Comparison of ENCODE assay signal across 23 cellular contexts in the genomic region with DNA sequence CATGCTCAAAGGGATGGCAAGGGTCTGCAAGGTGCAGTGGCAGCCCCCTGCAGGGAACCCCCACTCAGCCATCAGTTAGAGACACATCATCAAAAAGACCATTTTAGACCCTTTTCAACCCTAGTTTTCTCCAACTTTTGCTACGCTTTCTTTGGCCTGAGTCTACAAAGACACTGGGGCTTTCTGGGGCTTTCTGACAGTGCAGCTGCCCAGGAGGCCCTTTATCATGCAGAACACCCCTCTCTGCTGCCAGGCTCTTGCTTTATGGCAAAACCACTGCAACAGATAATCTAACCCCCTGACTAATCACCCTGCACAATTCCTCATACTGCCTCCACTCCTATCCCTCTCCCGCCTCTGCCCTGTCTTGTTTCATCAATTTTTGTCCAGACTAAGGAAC. TPM values are rescaled to one million over a fixed set of nuclear protein-coding genes. Genes with fewer than 3 reads are reported as not detected.
A peak's percentile ranks its signal among the peaks of the same experiment; 100 is the strongest.
DNase-seq lines count a peak whose midpoint lies in the region; ATAC-seq and TF ChIP-seq lines count a peak whose summit lies in the region.
"Had no signal": no experiment of that assay in that cellular context is flagged by ENCODE, and none has a peak within 500 bp of the region (broad histone marks: within the 10 kb centered on the region; RNA-seq: fewer than 3 reads in every experiment).

No MANE protein-coding gene starts in this region.

- no peaks in the 10 kb centered on the region for H3K27me3 Mint-ChIP-seq in CD4-positive, alpha-beta T cell
- H3K27me3 Mint-ChIP-seq in WTC11 (ENCODE audit: low read depth), result peaks cover 43% of the 10 kb centered on the region

- no peak for TF ChIP-seq CTCF in CD4-positive, alpha-beta T cell (IDR thresholded peaks at IDR 0.05)
- no peak for TF ChIP-seq CTCF in WTC11 (IDR thresholded peaks at IDR 0.05)

- peak overlapping the region; percentile 0 for H3K4me3 Mint-ChIP-seq in CD4-positive, alpha-beta T cell
- peak overlapping the region; percentile 0; the same call in 1 of the 2 replicates for H3K4me3 Mint-ChIP-seq in WTC11
- H3K4me3 Mint-ChIP-seq: B cell, CD14-positive monocyte had no signal

- no peak overlapping the region for H3K4me3 ChIP-seq in HAP-1
- H3K4me3 ChIP-seq: Peyer's patch had no signal

- no peaks in the 10 kb centered on the region for H3K36me3 Mint-ChIP-seq in CD4-positive, alpha-beta T cell (ENCODE audit: low read depth)
- no peaks in the 10 kb centered on the region for H3K36me3 Mint-ChIP-seq in WTC11
- H3K36me3 Mint-ChIP-seq: CD14-positive monocyte had no signal

- no peaks in the 10 kb centered on the region for H3K36me3 ChIP-seq in HAP-1 (replicated peaks)
- H3K36me3 ChIP-seq: Peyer's patch had no signal

- CTCF ChIA-PET in CD4-positive, alpha-beta T cell (lab: Charles Lee), result no interaction called here
- CTCF ChIA-PET in WTC11 (lab: Charles Lee), result interaction anchor here (1.0 to 1.2 kb wide), 2 partner anchors 13 to 113 kb away, joined by 3 read pairs; no protein-coding TSS in a partner anchor

- in situ Hi-C loops in HAP-1 (cut with MboI; ENCODE audit: low sequenced_read_pairs), result no loop called here

- POLR2A ChIA-PET in CD4-positive, alpha-beta T cell (lab: Charles Lee), result no interaction called here
- POLR2A ChIA-PET in WTC11 (lab: Charles Lee), result no interaction called here

- no peak for ATAC-seq in CD4-positive, alpha-beta T cell (ENCODE audit: poor library complexity)
- ATAC-seq in WTC11, result peak; percentile 31
- ATAC-seq in HG03342 (IDR thresholded peaks at IDR 0.05; ENCODE audit: unreplicated experiment), result no peak
- no peak for ATAC-seq in GM18861 (IDR thresholded peaks at IDR 0.05; ENCODE audit: unreplicated experiment)
- ATAC-seq: HCT116 had no signal

- DNase-seq in CD4-positive, alpha-beta T cell, result no peak
- DNase-seq in HAP-1 (ENCODE audit: low spot score in 2 of 2) (peak; percentile 36 to 48), WTC11 (ENCODE audit: low spot score) (peak; percentile 29), erythroblast (lab: John Stamatoyannopoulos, UW) (peak; percentile 65 to 83), NCI-H774 (lab: John Stamatoyannopoulos, UW) (no peak), activated T-cell treated with anti-CD3 and anti-CD28 coated beads for 4 hours (no peak)
- DNase-seq: EL; MM.1S; NCI-H1092 treated with DMSO at 0.1 percent for 48 hours; NCI-H1436 treated with DMSO at 0.1 percent for 48 hours; NCI-H2029 treated with DMSO at 0.1 percent for 48 hours; NCI-H226; NCI-H510A treated with DMSO at 0.1 percent for 48 hours; NCI-H748 treated with DMSO at 0.1 percent for 48 hours; NK-92 treated with Interleukin-12 subunit alpha and Interleukin-12 subunit beta, amount 100 ng/mL, for 24 hours; Peyer's patch had no signal

- no peak overlapping the region for H3K27ac Mint-ChIP-seq in CD4-positive, alpha-beta T cell
- no peak overlapping the region for H3K27ac Mint-ChIP-seq in WTC11
- H3K27ac Mint-ChIP-seq: B cell had no signal

- H3K27ac ChIP-seq in CD4-positive, alpha-beta T cell (ENCODE audit: low read depth, low read length), result no peak overlapping the region
- H3K27ac ChIP-seq: Peyer's patch had no signal

- H3K27me3 ChIP-seq in CD4-positive, alpha-beta T cell (ENCODE audit: control insufficient read depth, insufficient read depth, low read length), result no peaks in the 10 kb centered on the region
- H3K27me3 ChIP-seq in HAP-1 (ENCODE audit: low read depth), result no peaks in the 10 kb centered on the region
- H3K27me3 ChIP-seq: Peyer's patch had no signal

- H3K4me1 Mint-ChIP-seq in CD4-positive, alpha-beta T cell (ENCODE audit: low read depth), result peaks cover 13% of the 10 kb centered on the region
- H3K4me1 Mint-ChIP-seq in WTC11, result peaks cover 48% of the 10 kb centered on the region

- TF ChIP-seq POLR2A in erythroblast (IDR thresholded peaks at IDR 0.05; ENCODE audit: low read length), result no peak

- H3K9me3 ChIP-seq in CD4-positive, alpha-beta T cell (ENCODE audit: control insufficient read depth, low read length), result no peaks in the 10 kb centered on the region
- H3K9me3 ChIP-seq in HAP-1, result no peaks in the 10 kb centered on the region
- H3K9me3 ChIP-seq: Peyer's patch had no signal

- H3K9me3 Mint-ChIP-seq in CD4-positive, alpha-beta T cell, result no peaks in the 10 kb centered on the region
- no peaks in the 10 kb centered on the region for H3K9me3 Mint-ChIP-seq in WTC11
- H3K9me3 Mint-ChIP-seq: CD14-positive monocyte had no signal

- intact Hi-C loops in CD4-positive, alpha-beta T cell (cut with DNase I, micrococcal nuclease), result loop anchor here in 1 of 2 experiments (5.0 to 10.0 kb wide), 4 partner anchors 333 to 1488 kb away; a partner anchor contains a TSS

- no peaks in the 10 kb centered on the region for H3K4me1 ChIP-seq in HAP-1

TF ChIP-seq in WTC11, 78 proteins besides CTCF, POLR2A, EP300 and RAD21:
- TF ChIP-seq ZNF423 (CRISPR knock-in tag; IDR thresholded peaks at IDR 0.05) (peak; percentile 89), ZBTB21 (CRISPR knock-in tag; IDR thresholded peaks at IDR 0.05; ENCODE audit: borderline replicate concordance) (no peak)

RNA-seq across cellular contexts. Expression of a gene that starts 2.4 kb away (rescaled TPM):
- total RNA-seq in CD4-positive, alpha-beta T cell, result 1 to 10 TPM; 1.5 to 1.9 TPM
- 3.5 to 4.9 TPM (median 4.6 TPM) in 3 replicates for total RNA-seq in WTC11 (2021)
- total RNA-seq: A172, LHCN-M2 had no signal

Comparison
In these comparisons a context has a peak if more than half of its experiments do, and no peak if none do; other contexts are left out.
1. DNase-seq: peak in HAP-1 (2 of 2), WTC11 (single experiment) and erythroblast (2 of 2); none in CD4-positive, alpha-beta T cell (0 of 10), NCI-H774 (single experiment) and activated T-cell treated with anti-CD3 and anti-CD28 coated beads for 4 hours (single experiment).